ENCODE assay signal across 8 cellular contexts in genomic region chr17:20992987-20993862, GRCh38. TPM values are rescaled to one million over a fixed set of nuclear protein-coding genes. Genes with fewer than 3 reads are reported as not detected.
DNase-seq lines count a peak whose midpoint lies in the region; ATAC-seq and TF ChIP-seq lines count a peak whose summit lies in the region.

No MANE protein-coding gene starts in this region.

- peak; percentile 97 for ATAC-seq in CD4-positive, alpha-beta T cell (ENCODE audit: poor library complexity)
- peak; percentile 88 for ATAC-seq in naive thymus-derived CD4-positive, alpha-beta T cell
- peak; percentile 51 for ATAC-seq in stimulated activated effector memory CD8-positive, alpha-beta T cell treated with anti-CD3 and anti-CD28 coated beads, Interleukin-12 subunit alpha, Interleukin-12 subunit beta, amount 100 ng/mL, for 72 hours
- ATAC-seq in HG03457 (IDR thresholded peaks at IDR 0.05; ENCODE audit: unreplicated experiment), result no peak

- no peaks in the 10 kb centered on the region for H3K27me3 ChIP-seq in CD4-positive, alpha-beta T cell (ENCODE audit: control insufficient read depth, insufficient read depth, low read length)
- no peaks in the 10 kb centered on the region for H3K27me3 ChIP-seq in OCI-LY3 (ENCODE audit: low read depth, low read length)
- H3K27me3 ChIP-seq in esophagus squamous epithelium, result no peaks in the 10 kb centered on the region
- H3K27me3 ChIP-seq in naive thymus-derived CD4-positive, alpha-beta T cell (ENCODE audit: control insufficient read depth in 2 of 2, insufficient read depth in 2 of 2, low read length in 2 of 2), result no peaks in the 10 kb centered on the region

- no peaks in the 10 kb centered on the region for H3K36me3 ChIP-seq in OCI-LY3 (replicated peaks; ENCODE audit: low read depth, low read length)
- peaks cover 0 to under 1% (median 0%) of the 10 kb centered on the region in 3 donors for H3K36me3 ChIP-seq in esophagus squamous epithelium
- no peaks in the 10 kb centered on the region for H3K36me3 ChIP-seq in naive thymus-derived CD4-positive, alpha-beta T cell (ENCODE audit: control insufficient read depth in 2 of 3, insufficient read depth in 3 of 3, low read length in 3 of 3)

- no peaks in the 10 kb centered on the region for H3K36me3 Mint-ChIP-seq in CD4-positive, alpha-beta T cell (ENCODE audit: low read depth)
- H3K36me3 Mint-ChIP-seq in activated T-cell treated with anti-CD3 and anti-CD28 coated beads, Interleukin-2, amount 50 U/mL, for 24 hours (ENCODE audit: low read depth), result no peaks in the 10 kb centered on the region
- H3K36me3 Mint-ChIP-seq in naive thymus-derived CD4-positive, alpha-beta T cell, result no peaks in the 10 kb centered on the region
- H3K36me3 Mint-ChIP-seq in stimulated activated effector memory CD8-positive, alpha-beta T cell treated with anti-CD3 and anti-CD28 coated beads, Interleukin-12 subunit alpha, Interleukin-12 subunit beta, amount 100 ng/mL, for 72 hours, result no peaks in the 10 kb centered on the region

- H4K20me1 ChIP-seq in OCI-LY3 (ENCODE audit: insufficient read depth, low read length), result no peaks in the 10 kb centered on the region

- peak overlapping the region; percentile 2 for H3K27ac Mint-ChIP-seq in CD4-positive, alpha-beta T cell
- peak overlapping the region; percentile 16 for H3K27ac Mint-ChIP-seq in activated T-cell treated with anti-CD3 and anti-CD28 coated beads, Interleukin-2, amount 50 U/mL, for 24 hours
- H3K27ac Mint-ChIP-seq in naive thymus-derived CD4-positive, alpha-beta T cell, result peak overlapping the region in 3 of 9 donors; percentile 24 to 70 (median 38)
- no peak overlapping the region for H3K27ac Mint-ChIP-seq in stimulated activated effector memory CD8-positive, alpha-beta T cell treated with anti-CD3 and anti-CD28 coated beads, Interleukin-12 subunit alpha, Interleukin-12 subunit beta, amount 100 ng/mL, for 72 hours

- intact Hi-C loops in CD4-positive, alpha-beta T cell (cut with DNase I, micrococcal nuclease), result loop anchor here in 1 of 2 experiments (5.0 kb wide), 2 partner anchors 871 to 1001 kb away; no protein-coding TSS in a partner anchor
- intact Hi-C loops in esophagus squamous epithelium (cut with DNase I), result no loop called here
- intact Hi-C loops in naive thymus-derived CD4-positive, alpha-beta T cell (cut with micrococcal nuclease), result loop anchor here (1.0 to 2.0 kb wide), 3 partner anchors 49 to 192 kb away; partner anchors contain the start of gene USP22 (in 1 of the 2)

- H3K9me3 Mint-ChIP-seq in CD4-positive, alpha-beta T cell, result no peaks in the 10 kb centered on the region
- no peaks in the 10 kb centered on the region for H3K9me3 Mint-ChIP-seq in activated T-cell treated with anti-CD3 and anti-CD28 coated beads, Interleukin-2, amount 50 U/mL, for 24 hours
- no peaks in the 10 kb centered on the region for H3K9me3 Mint-ChIP-seq in naive thymus-derived CD4-positive, alpha-beta T cell
- H3K9me3 Mint-ChIP-seq in stimulated activated effector memory CD8-positive, alpha-beta T cell treated with anti-CD3 and anti-CD28 coated beads, Interleukin-12 subunit alpha, Interleukin-12 subunit beta, amount 100 ng/mL, for 72 hours, result no peaks in the 10 kb centered on the region

- TF ChIP-seq CTCF in CD4-positive, alpha-beta T cell (IDR thresholded peaks at IDR 0.05), result peak; percentile 86
- peak; percentile 51 for TF ChIP-seq CTCF in OCI-LY3 (IDR thresholded peaks at IDR 0.05; ENCODE audit: low read depth, low read length)
- TF ChIP-seq CTCF in esophagus squamous epithelium (IDR thresholded peaks at IDR 0.05), result peak; percentile 61 to 94 (median 90)

- H3K4me3 Mint-ChIP-seq in CD4-positive, alpha-beta T cell, result no peak overlapping the region
- no peak overlapping the region for H3K4me3 Mint-ChIP-seq in activated T-cell treated with anti-CD3 and anti-CD28 coated beads, Interleukin-2, amount 50 U/mL, for 24 hours
- peak overlapping the region in 2 of 10 donors; percentile 21 to 25 for H3K4me3 Mint-ChIP-seq in naive thymus-derived CD4-positive, alpha-beta T cell
- no peak overlapping the region for H3K4me3 Mint-ChIP-seq in stimulated activated effector memory CD8-positive, alpha-beta T cell treated with anti-CD3 and anti-CD28 coated beads, Interleukin-12 subunit alpha, Interleukin-12 subunit beta, amount 100 ng/mL, for 72 hours

- H2AFZ ChIP-seq in OCI-LY3 (ENCODE audit: low read depth, low read length), result no peak overlapping the region

- 49 to 69% methylated on average over 13 to 17 of the region's 17 CpGs for WGBS in esophagus squamous epithelium, 2 donors

- CTCF ChIA-PET in CD4-positive, alpha-beta T cell (lab: Charles Lee), result interaction anchor here (0.6 to 1.5 kb wide), 11 partner anchors 17 to 1000 kb away, joined by 3 to 7 read pairs (median 4); partner anchors contain the start of gene USP22
- CTCF ChIA-PET in HEK293T (lab: Yijun Ruan, JAX), result interaction anchor here (0.5 to 1.9 kb wide), 13 partner anchors 8 to 377 kb away, joined by 3 to 7 read pairs (median 4); no protein-coding TSS in a partner anchor
- CTCF ChIA-PET in naive thymus-derived CD4-positive, alpha-beta T cell (lab: Charles Lee), result interaction anchor here (0.6 to 1.0 kb wide), 3 partner anchors 17 to 273 kb away, joined by 3 to 4 read pairs (median 4); no protein-coding TSS in a partner anchor

- no peaks in the 10 kb centered on the region for H3K79me2 ChIP-seq in OCI-LY3 (ENCODE audit: low read length)

- H3K9ac ChIP-seq in OCI-LY3 (ENCODE audit: low read length), result no peak overlapping the region

- H3K4me1 Mint-ChIP-seq in CD4-positive, alpha-beta T cell (ENCODE audit: low read depth), result no peaks in the 10 kb centered on the region
- peaks cover 2% of the 10 kb centered on the region for H3K4me1 Mint-ChIP-seq in activated T-cell treated with anti-CD3 and anti-CD28 coated beads, Interleukin-2, amount 50 U/mL, for 24 hours (ENCODE audit: low read depth)
- H3K4me1 Mint-ChIP-seq in naive thymus-derived CD4-positive, alpha-beta T cell, result peaks cover 6 to 14% (median 7%) of the 10 kb centered on the region in 7 donors
- peaks cover under 1% of the 10 kb centered on the region for H3K4me1 Mint-ChIP-seq in stimulated activated effector memory CD8-positive, alpha-beta T cell treated with anti-CD3 and anti-CD28 coated beads, Interleukin-12 subunit alpha, Interleukin-12 subunit beta, amount 100 ng/mL, for 72 hours

- H3K4me1 ChIP-seq in OCI-LY3 (ENCODE audit: low read length), result no peaks in the 10 kb centered on the region
- peaks cover 0 to 22% (median 15%) of the 10 kb centered on the region in 3 donors for H3K4me1 ChIP-seq in esophagus squamous epithelium
- H3K4me1 ChIP-seq in naive thymus-derived CD4-positive, alpha-beta T cell (ENCODE audit: control insufficient read depth in 2 of 2, insufficient read depth in 2 of 2, low read length in 2 of 2), result peaks cover 0 to under 1% of the 10 kb centered on the region in 2 donors

- peak; percentile 30 to 67 (median 56) for DNase-seq in CD4-positive, alpha-beta T cell
- DNase-seq in HEK293T (ENCODE audit: extremely low spot score) (peak; percentile 86), esophagus squamous epithelium (lab: John Stamatoyannopoulos, UW) (no peak)
- peak; percentile 74 for DNase-seq in activated T-cell treated with anti-CD3 and anti-CD28 coated beads, Interleukin-2, amount 50 U/mL, for 24 hours
- DNase-seq in naive thymus-derived CD4-positive, alpha-beta T cell, result peak; percentile 51 to 75 (median 65)
- DNase-seq in stimulated activated effector memory CD8-positive, alpha-beta T cell treated with anti-CD3 and anti-CD28 coated beads, Interleukin-12 subunit alpha, Interleukin-12 subunit beta, amount 100 ng/mL, for 72 hours (ENCODE audit: low spot score in 2 of 2), result peak; percentile 28 to 78

- H3K4me3 ChIP-seq in OCI-LY3 (ENCODE audit: low read length) (peak overlapping the region; percentile 53), esophagus squamous epithelium (peak overlapping the region in 2 of 4 donors; percentile 15 to 41)
- H3K4me3 ChIP-seq in naive thymus-derived CD4-positive, alpha-beta T cell (ENCODE audit: low read length), result no peak overlapping the region

- no peaks in the 10 kb centered on the region for H3K27me3 Mint-ChIP-seq in CD4-positive, alpha-beta T cell
- H3K27me3 Mint-ChIP-seq in activated T-cell treated with anti-CD3 and anti-CD28 coated beads, Interleukin-2, amount 50 U/mL, for 24 hours, result no peaks in the 10 kb centered on the region
- H3K27me3 Mint-ChIP-seq in naive thymus-derived CD4-positive, alpha-beta T cell, result no peaks in the 10 kb centered on the region

- POLR2A ChIA-PET in CD4-positive, alpha-beta T cell (lab: Charles Lee), result interaction anchor here (0.8 to 1.9 kb wide), 2 partner anchors 17 to 50 kb away, joined by 4 to 9 read pairs; no protein-coding TSS in a partner anchor
- POLR2A ChIA-PET in HEK293T (lab: Yijun Ruan, JAX), result no interaction called here
- POLR2A ChIA-PET in naive thymus-derived CD4-positive, alpha-beta T cell (lab: Charles Lee), result interaction anchor here (1.6 kb wide), 1 partner anchor 50 kb away, joined by 4 read pairs; the partner anchor contains the start of gene USP22

- no peak overlapping the region for H3K27ac ChIP-seq in CD4-positive, alpha-beta T cell (ENCODE audit: low read depth, low read length)
- H3K27ac ChIP-seq in OCI-LY3 (ENCODE audit: low read length), result no peak overlapping the region
- no peak overlapping the region for H3K27ac ChIP-seq in esophagus squamous epithelium
- no peak overlapping the region for H3K27ac ChIP-seq in naive thymus-derived CD4-positive, alpha-beta T cell (ENCODE audit: low read depth, low read length)

- TF ChIP-seq POLR2A in esophagus squamous epithelium (IDR thresholded peaks at IDR 0.05), result no peak

- no peaks in the 10 kb centered on the region for H3K9me3 ChIP-seq in CD4-positive, alpha-beta T cell (ENCODE audit: control insufficient read depth, low read length)
- H3K9me3 ChIP-seq in OCI-LY3 (ENCODE audit: insufficient read depth, low read length) (no peaks in the 10 kb centered on the region), esophagus squamous epithelium (no peaks in the 10 kb centered on the region)
- H3K9me3 ChIP-seq in naive thymus-derived CD4-positive, alpha-beta T cell (ENCODE audit: control insufficient read depth in 2 of 3, low read length in 3 of 3), result no peaks in the 10 kb centered on the region

- H3K4me2 ChIP-seq in OCI-LY3 (ENCODE audit: low read length), result peak overlapping the region; percentile 59

TF ChIP-seq in HEK293T, 16 proteins besides CTCF, POLR2A, EP300 and RAD21:
- TF ChIP-seq ZNF384 (IDR thresholded peaks at IDR 0.05) (peak; percentile 91), L3MBTL2 (conservative IDR thresholded peaks at IDR 0.05) (no peak)
TF ChIP-seq in HEK293T: peak in this region for 1.

RNA-seq across cellular contexts. Expression of gene USP22, which starts 49.6 kb away (rescaled TPM):
- 100 to 1,000 TPM; 194 to 217 TPM for total RNA-seq in CD4-positive, alpha-beta T cell
- 10 to 100 TPM; 61.7 to 91.2 (median 78.0) TPM for total RNA-seq in esophagus squamous epithelium
- 100 to 1,000 TPM; 134 to 172 (median 159) TPM for total RNA-seq in naive thymus-derived CD4-positive, alpha-beta T cell
- polyA plus RNA-seq in naive thymus-derived CD4-positive, alpha-beta T cell, result 10 to 100 TPM; 35.0 to 50.7 TPM
